Comparison of ENCODE assay signal across 8 cellular contexts in genomic region chr9:70411930-70412677, GRCh38. TPM values are rescaled to one million over a fixed set of nuclear protein-coding genes. Genes with fewer than 3 reads are reported as not detected.
DNase-seq lines count a peak whose midpoint lies in the region; ATAC-seq, FAIRE-seq and TF ChIP-seq lines count a peak whose summit lies in the region.

No MANE protein-coding gene starts in this region.

- H3K36me3 ChIP-seq in Caco-2 (ENCODE audit: control insufficient read depth, insufficient read depth, low read length), result no peaks in the 10 kb centered on the region
- no peaks in the 10 kb centered on the region for H3K36me3 ChIP-seq in endothelial cell of umbilical vein (ENCODE audit: control insufficient read depth in 2 of 2, extremely low read depth in 1 of 2, insufficient read depth in 2 of 2, low read length in 2 of 2)

- H3K4me3 ChIP-seq in Caco-2 (ENCODE audit: low read depth, low read length), result peak overlapping the region; percentile 47
- peak overlapping the region; percentile 73 to 94 (median 91) for H3K4me3 ChIP-seq in endothelial cell of umbilical vein (replicated peaks in 1 of 3; ENCODE audit: insufficient read depth in 1 of 3, low read depth in 1 of 3, low read length in 3 of 3)

- no peaks in the 10 kb centered on the region for H3K9me3 Mint-ChIP-seq in Caco-2 (ENCODE audit: unreplicated experiment)
- H3K9me3 Mint-ChIP-seq in mesothelial cell of epicardium, result no peaks in the 10 kb centered on the region

- H3K4me1 ChIP-seq in Caco-2, result no peaks in the 10 kb centered on the region
- peaks cover 31% of the 10 kb centered on the region for H3K4me1 ChIP-seq in endothelial cell of umbilical vein (ENCODE audit: control insufficient read depth, extremely low read depth, insufficient read depth, low read length)

- no peaks in the 10 kb centered on the region for H4K20me1 ChIP-seq in endothelial cell of umbilical vein (replicated peaks; ENCODE audit: control insufficient read depth, extremely low read depth, insufficient read depth, low read length)

- CTCF ChIA-PET in Caco-2 (lab: Charles Lee), result interaction anchor here (0.7 kb wide), 1 partner anchor 190 kb away, joined by 3 read pairs; no protein-coding TSS in a partner anchor
- CTCF ChIA-PET in endothelial cell of umbilical vein (lab: Charles Lee), result interaction anchor here (1.0 to 3.2 kb wide), 5 partner anchors 72 to 190 kb away, joined by 3 to 16 read pairs (median 5); no protein-coding TSS in a partner anchor

- H3K27me3 Mint-ChIP-seq in Caco-2 (ENCODE audit: insufficient read depth, unreplicated experiment) (no peaks in the 10 kb centered on the region), mesothelial cell of epicardium (ENCODE audit: low read depth) (peaks cover 33% of the 10 kb centered on the region)

- peak overlapping the region; percentile 93 for H3K9ac ChIP-seq in endothelial cell of umbilical vein (replicated peaks; ENCODE audit: extremely low read depth, insufficient read depth, low read length)

- no peaks in the 10 kb centered on the region for H3K9me1 ChIP-seq in endothelial cell of umbilical vein (replicated peaks; ENCODE audit: control insufficient read depth, extremely low read depth, insufficient read depth, low read length)

- no peaks in the 10 kb centered on the region for H3K27me3 ChIP-seq in Caco-2 (replicated peaks; ENCODE audit: control insufficient read depth, insufficient read depth, low read length)
- H3K27me3 ChIP-seq in endothelial cell of umbilical vein (ENCODE audit: control insufficient read depth in 2 of 2, insufficient read depth in 2 of 2, low read length in 2 of 2), result no peaks in the 10 kb centered on the region

- no peaks in the 10 kb centered on the region for H3K4me1 Mint-ChIP-seq in Caco-2 (ENCODE audit: low read depth, unreplicated experiment)
- peaks cover 48% of the 10 kb centered on the region for H3K4me1 Mint-ChIP-seq in mesothelial cell of epicardium

- no peak overlapping the region for H2AFZ ChIP-seq in endothelial cell of umbilical vein (ENCODE audit: low read depth, low read length)

- POLR2A ChIA-PET in Caco-2 (lab: Charles Lee), result interaction anchor here (0.6 kb wide), 1 partner anchor 1290 kb away, joined by 6 read pairs; no protein-coding TSS in a partner anchor
- POLR2A ChIA-PET in endothelial cell of umbilical vein (lab: Charles Lee), result interaction anchor here (0.6 to 2.8 kb wide), 3 partner anchors 8 to 27 kb away, joined by 4 to 20 read pairs (median 5); no protein-coding TSS in a partner anchor

- TF ChIP-seq CTCF in Caco-2 (IDR thresholded peaks at IDR 0.05; ENCODE audit: insufficient read depth in 1 of 2, low read depth in 1 of 2, low read length in 1 of 2, severe bottlenecking in 1 of 2, unreplicated experiment in 1 of 2) (no peak), endothelial cell of umbilical vein (IDR thresholded peaks at IDR 0.05; ENCODE audit: extremely low read depth in 1 of 2, insufficient read depth in 1 of 2, low read depth in 1 of 2, low read length in 2 of 2) (no peak), mesothelial cell of epicardium (IDR thresholded peaks at IDR 0.05; ENCODE audit: unreplicated experiment) (no peak)

- intact Hi-C loops in Caco-2 (cut with micrococcal nuclease; ENCODE audit: unreplicated experiment) (no loop called here), endothelial cell of umbilical vein (cut with micrococcal nuclease) (loop anchor here (1.0 to 10.0 kb wide), 9 partner anchors 8 to 1953 kb away; partner anchors contain the start of genes APBA1 and ZFAND5)

- H3K27ac Mint-ChIP-seq in Caco-2 (ENCODE audit: unreplicated experiment), result no peak overlapping the region
- no peak overlapping the region for H3K27ac Mint-ChIP-seq in mesothelial cell of epicardium

- H3K4me2 ChIP-seq in endothelial cell of umbilical vein (ENCODE audit: insufficient read depth, low read length), result peak overlapping the region; percentile 91

- peak; percentile 54 for FAIRE-seq in endothelial cell of umbilical vein (lab: Jason Lieb, UNC)

- H3K36me3 Mint-ChIP-seq in Caco-2 (ENCODE audit: insufficient read depth, unreplicated experiment) (peaks cover 6% of the 10 kb centered on the region), mesothelial cell of epicardium (no peaks in the 10 kb centered on the region)

- ATAC-seq in GM21717 (IDR thresholded peaks at IDR 0.05; ENCODE audit: unreplicated experiment), result peak; percentile 34

- dilution Hi-C loops in endothelial cell of umbilical vein (cut with MboI; ENCODE audit: extremely low pct_ligation_motif_present, low sequenced_read_pairs), result no loop called here

- H3K27ac ChIP-seq in endothelial cell of umbilical vein (ENCODE audit: insufficient read depth, low read depth, low read length), result peak overlapping the region; percentile 84

- peak in 1 of 2 experiments; percentile 2 for DNase-seq in Caco-2
- peak; percentile 36 for DNase-seq in MV-4-11 (lab: John Stamatoyannopoulos, UW)
- DNase-seq in activated CD8-positive, alpha-beta memory T cell treated with anti-CD3 and anti-CD28 coated beads for 48 hours (ENCODE audit: low read depth in 2 of 3, low spot score in 2 of 3), result peak in 2 of 3 experiments; percentile 29 to 45
- peak; percentile 69 for DNase-seq in endothelial cell of umbilical vein (ENCODE audit: low read depth, low spot score)
- DNase-seq in mesothelial cell of epicardium (ENCODE audit: low spot score in 2 of 2, unreplicated experiment in 2 of 2), result no peak
- DNase-seq in stimulated activated CD8-positive, alpha-beta memory T cell treated with anti-CD3 and anti-CD28 coated beads, Interleukin-7, amount 100 ng/mL, for 24 hours (ENCODE audit: low read depth), result peak; percentile 48
- DNase-seq in NCI-H1930 (lab: John Stamatoyannopoulos, UW), result no peak

- no TSS peak for BruUV-seq in Caco-2 (replicated peaks; lab: Mats Ljungman, UMichigan)
- no TSS peak for BruUV-seq in endothelial cell of umbilical vein (replicated peaks; lab: Mats Ljungman, UMichigan)

- H3K4me3 Mint-ChIP-seq in Caco-2 (ENCODE audit: unreplicated experiment) (peak overlapping the region; percentile 76), mesothelial cell of epicardium (peak overlapping the region; percentile 88)

- H3K9me3 ChIP-seq in Caco-2, result no peaks in the 10 kb centered on the region
- no peaks in the 10 kb centered on the region for H3K9me3 ChIP-seq in endothelial cell of umbilical vein (replicated peaks; ENCODE audit: control insufficient read depth, insufficient read depth, low read length)

- peak; percentile 11 for TF ChIP-seq POLR2A in endothelial cell of umbilical vein (IDR thresholded peaks at IDR 0.05; ENCODE audit: low read depth, low read length)

- peaks cover 58% of the 10 kb centered on the region for H3K79me2 ChIP-seq in endothelial cell of umbilical vein (ENCODE audit: control insufficient read depth, insufficient read depth, low read length)

TF ChIP-seq in endothelial cell of umbilical vein, 7 proteins besides CTCF, POLR2A, EP300 and RAD21:
- TF ChIP-seq MAX (IDR thresholded peaks at IDR 0.05; ENCODE audit: insufficient read depth, insufficient read length) (no peak), FOS (IDR thresholded peaks at IDR 0.05; ENCODE audit: borderline replicate concordance, insufficient read depth, low read length) (no peak), JUN (IDR thresholded peaks at IDR 0.05; ENCODE audit: borderline replicate concordance, insufficient read depth, insufficient read length, low read depth) (no peak), POLR2AphosphoS5 (IDR thresholded peaks at IDR 0.05; ENCODE audit: insufficient read depth, low read depth, low read length) (no peak), GATA2 (IDR thresholded peaks at IDR 0.05; ENCODE audit: insufficient read depth, insufficient read length, low read depth, low read length) (no peak), EZH2 (IDR thresholded peaks at IDR 0.05; ENCODE audit: borderline replicate concordance, low read depth, low read length, severe bottlenecking) (no peak), MYC (IDR thresholded peaks at IDR 0.05; ENCODE audit: low read depth, low read length) (no peak)

RNA-seq across cellular contexts. Expression of gene KLF9, which starts 2.4 kb away (rescaled TPM):
- total RNA-seq in Caco-2 (2022) (0.77 and 0.98 TPM in 2 replicates), endothelial cell of umbilical vein (17.2 and 23.1 TPM in 2 replicates), mesothelial cell of epicardium (3.4 to 3.7 TPM (median 3.6 TPM) in 3 replicates)
- 6.6 and 7.3 TPM in 2 replicates for polyA plus RNA-seq in endothelial cell of umbilical vein
- 9.9 and 12.0 TPM in 2 replicates for polyA plus RNA-seq in endothelial cell of umbilical vein (2011; cell fraction: cytosol; rRNA removed)
- polyA plus RNA-seq in endothelial cell of umbilical vein (2011; cell fraction: nucleus; rRNA removed), result 13.0 and 15.9 TPM in 2 replicates
- polyA plus RNA-seq in endothelial cell of umbilical vein (2012), result 11.0 and 16.4 TPM in 2 replicates
- polyA minus RNA-seq in endothelial cell of umbilical vein, result 10.0 and 12.9 TPM in 2 replicates
- polyA minus RNA-seq in endothelial cell of umbilical vein (2011; cell fraction: cytosol; rRNA and poly(A)+ RNA removed), result 2.4 TPM
- polyA minus RNA-seq in endothelial cell of umbilical vein (2011; cell fraction: nucleus; rRNA and poly(A)+ RNA removed), result 20.2 and 29.8 TPM in 2 replicates

Comparison
In these comparisons a context has a peak if more than half of its experiments do, and no peak if none do; other contexts are left out.
1. DNase-seq: peak in MV-4-11 (single experiment), activated CD8-positive, alpha-beta memory T cell treated with anti-CD3 and anti-CD28 coated beads for 48 hours (2 of 3), endothelial cell of umbilical vein (single experiment) and stimulated activated CD8-positive, alpha-beta memory T cell treated with anti-CD3 and anti-CD28 coated beads, Interleukin-7, amount 100 ng/mL, for 24 hours (single experiment); none in mesothelial cell of epicardium (0 of 2) and NCI-H1930 (0 of 2).